Comparison of ENCODE assay signal across 22 cellular contexts in genomic region chr15:73538563-73539211, GRCh38.
DNase-seq lines count a peak whose midpoint lies in the region; ATAC-seq, FAIRE-seq and TF ChIP-seq lines count a peak whose summit lies in the region.
"Had no signal": no experiment of that assay in that cellular context is flagged by ENCODE, and none has a peak within 500 bp of the region (broad histone marks: within the 10 kb centered on the region; RNA-seq: fewer than 3 reads in every experiment).

No MANE protein-coding gene starts in this region.

- no peak for ATAC-seq in A549
- no peak for ATAC-seq in K562
- ATAC-seq in left lung: peak; percentile 68
- ATAC-seq: CD8-positive, alpha-beta T cell had no signal

- no peak for TF ChIP-seq CTCF in A549 (IDR thresholded peaks at IDR 0.05)
- no peak for TF ChIP-seq CTCF in HEK293 (tag by site-specific recombination; IDR thresholded peaks at IDR 0.05)
- TF ChIP-seq CTCF in K562 (IDR thresholded peaks at IDR 0.05 in 2 of 3, conservative IDR thresholded peaks at IDR 0.05 in 1 of 3; ENCODE audit: insufficient read depth in 2 of 3, low read depth in 1 of 3, low read length in 3 of 3): no peak
- TF ChIP-seq CTCF in left lung (IDR thresholded peaks at IDR 0.05): no peak
- TF ChIP-seq CTCF in GM10248 (IDR thresholded peaks at IDR 0.05; ENCODE audit: control extremely low read depth, extremely low read depth, low read depth, missing control alignments): no peak

- H3K36me3 ChIP-seq in HEK293 (ENCODE audit: control insufficient read depth in 2 of 2, insufficient read depth in 1 of 2, low read length in 2 of 2) (no peaks in the 10 kb centered on the region), K562 (ENCODE audit: control insufficient read depth, insufficient read depth, low read length) (no peaks in the 10 kb centered on the region), left lung (no peaks in the 10 kb centered on the region)
- H3K36me3 ChIP-seq: BLaER1 treated with 17β-estradiol and CSF1 and Interleukin-3, amounts not matched to agents 10 nM and 100 nM had no signal

- H3K4me1 ChIP-seq in A549 (peaks cover 26% of the 10 kb centered on the region), HEK293 (ENCODE audit: control insufficient read depth, insufficient read depth, low read length) (peaks cover 6% of the 10 kb centered on the region; the same call in 1 of the 2 replicates), K562 (replicated peaks in 1 of 2; ENCODE audit: control insufficient read depth in 2 of 2, insufficient read depth in 2 of 2, low read length in 2 of 2) (no peaks in the 10 kb centered on the region), left lung (peaks cover 0 to 10% of the 10 kb centered on the region in 2 donors)

- H3K9me1 ChIP-seq in K562 (ENCODE audit: control insufficient read depth, insufficient read depth, low read length): no peaks in the 10 kb centered on the region

- H3K9me3 ChIP-seq in A549: no peaks in the 10 kb centered on the region
- no peaks in the 10 kb centered on the region for H3K9me3 ChIP-seq in HEK293 (ENCODE audit: control insufficient read depth, insufficient read depth, low read depth, low read length)
- no peaks in the 10 kb centered on the region for H3K9me3 ChIP-seq in K562 (replicated peaks; ENCODE audit: control insufficient read depth, insufficient read depth, low read depth, low read length)
- H3K9me3 ChIP-seq in left lung: no peaks in the 10 kb centered on the region
- H3K9me3 ChIP-seq: BLaER1 treated with 17β-estradiol and CSF1 and Interleukin-3, amounts not matched to agents 10 nM and 100 nM had no signal

- no peak overlapping the region for H2AFZ ChIP-seq in K562 (ENCODE audit: low read depth, low read length)

- DNase-seq in A549 (ENCODE audit: low read depth in 1 of 2, low spot score in 1 of 2) (no peak), K562 (ENCODE audit: extremely low read depth in 1 of 4, low spot score in 3 of 4) (no peak), left lung (no peak), COR-L47 (lab: John Stamatoyannopoulos, UW) (no peak), GM10248 (ENCODE audit: extremely low spot score) (no peak), NCI-H526 (lab: John Stamatoyannopoulos, UW) (no peak)
- DNase-seq: AML-193; CD4-positive, alpha-beta T cell; CD8-positive, alpha-beta T cell; DMS 273 treated with DMSO at 0.1 percent for 48 hours; DMS153; DMS53; DMS79; DND-41; EL; GDM1 had no signal

- TF ChIP-seq RAD21 in A549 (conservative IDR thresholded peaks at IDR 0.05 in 1 of 2, IDR thresholded peaks at IDR 0.05 in 1 of 2): no peak
- TF ChIP-seq RAD21 in K562 (CRISPR knock-in tag; conservative IDR thresholded peaks at IDR 0.05 in 1 of 2, IDR thresholded peaks at IDR 0.05 in 1 of 2): no peak

- H3K27me3 ChIP-seq in K562 (ENCODE audit: control insufficient read depth in 2 of 2, insufficient read depth in 2 of 2, low read length in 2 of 2) (peaks cover 0 to 6% of the 10 kb centered on the region in 2 experiments; a peak in 2 of 5 replicates), left lung (no peaks in the 10 kb centered on the region)
- H3K27me3 ChIP-seq: BLaER1 treated with 17β-estradiol and CSF1 and Interleukin-3, amounts not matched to agents 10 nM and 100 nM had no signal

- TF ChIP-seq EP300 in A549 (IDR thresholded peaks at IDR 0.05): no peak
- TF ChIP-seq EP300 in K562 (IDR thresholded peaks at IDR 0.05; ENCODE audit: low read length): no peak

- H3K4me3 ChIP-seq in A549: no peak overlapping the region
- H3K4me3 ChIP-seq in HEK293 (ENCODE audit: low read depth, low read length): no peak overlapping the region
- no peak overlapping the region for H3K4me3 ChIP-seq in K562
- no peak overlapping the region for H3K4me3 ChIP-seq in left lung
- H3K4me3 ChIP-seq: BLaER1 treated with 17β-estradiol and CSF1 and Interleukin-3, amounts not matched to agents 10 nM and 100 nM had no signal

- CTCF ChIA-PET in A549 (lab: Yijun Ruan, JAX) (interaction anchor here (1.0 to 1.3 kb wide), 2 partner anchors 12 to 192 kb away, joined by 4 to 5 read pairs; no protein-coding TSS in a partner anchor), HEK293 (lab: Yijun Ruan, JAX) (interaction anchor here (0.6 to 1.1 kb wide), 2 partner anchors 97 to 137 kb away, joined by 3 read pairs; no protein-coding TSS in a partner anchor), K562 (lab: Yijun Ruan, JAX; ENCODE audit: low intra/inter-chr PET ratio) (no interaction called here), GM10248 (lab: Yijun Ruan, JAX) (no interaction called here)

- no peak overlapping the region for H3K9ac ChIP-seq in K562 (ENCODE audit: insufficient read depth in 1 of 2, low read depth in 2 of 2, low read length in 2 of 2)
- H3K9ac ChIP-seq: BLaER1 treated with 17β-estradiol and CSF1 and Interleukin-3, amounts not matched to agents 10 nM and 100 nM had no signal

- no peaks in the 10 kb centered on the region for H3K79me2 ChIP-seq in K562 (ENCODE audit: control insufficient read depth, insufficient read depth, low read length)

- TF ChIP-seq POLR2A in A549 (IDR thresholded peaks at IDR 0.05; ENCODE audit: low read length) (no peak), K562 (conservative IDR thresholded peaks at IDR 0.05) (no peak)

- H3K27ac ChIP-seq in A549 (peak overlapping the region in 1 of 2 experiments; percentile 11; a peak in 1 of 6 replicates), HEK293 (ENCODE audit: extremely low read depth, low read depth, low read length) (no peak overlapping the region), K562 (ENCODE audit: extremely low read depth, low read depth, low read length) (no peak overlapping the region), left lung (peak overlapping the region in 1 of 2 donors; percentile 26)
- H3K27ac ChIP-seq: 22Rv1; BLaER1 treated with 17β-estradiol and CSF1 and Interleukin-3, amounts not matched to agents 10 nM and 100 nM; C4-2B had no signal

- in situ Hi-C loops in K562 (cut with MboI): no loop called here

- intact Hi-C loops in K562 (cut with micrococcal nuclease): no loop called here
- intact Hi-C loops in left lung (cut with DNase I): no loop called here

- no TSS peak for BruUV-seq in K562 (replicated peaks; lab: Mats Ljungman, UMichigan)

- H3K4me2 ChIP-seq in A549: peak overlapping the region; percentile 69
- H3K4me2 ChIP-seq in K562 (ENCODE audit: insufficient read depth, low read length): no peak overlapping the region

- 90% methylated on average over 10 of the region's 10 CpGs for WGBS in A549 (ENCODE audit: missing lambda C conversion rate)
- WGBS in K562 (ENCODE audit: insufficient coverage, low coverage, missing lambda C conversion rate): 9% methylated on average over 10 of the region's 10 CpGs

- POLR2A ChIA-PET in A549 (lab: Yijun Ruan, JAX) (interaction anchor here (0.6 to 1.0 kb wide), 3 partner anchors 11 to 146 kb away, joined by 4 to 7 read pairs (median 6); no protein-coding TSS in a partner anchor), HEK293 (lab: Yijun Ruan, JAX) (interaction anchor here (0.6 to 0.7 kb wide), 3 partner anchors 231 to 852 kb away, joined by 3 to 5 read pairs (median 4); no protein-coding TSS in a partner anchor), K562 (lab: Yijun Ruan, JAX) (no interaction called here), GM10248 (lab: Yijun Ruan, JAX) (no interaction called here)

- FAIRE-seq in A549 (lab: Jason Lieb, UNC) (no peak), K562 (lab: Jason Lieb, UNC) (no peak)
- FAIRE-seq: GM12891, GM19239 had no signal

- no peaks in the 10 kb centered on the region for H4K20me1 ChIP-seq in K562 (replicated peaks; ENCODE audit: control insufficient read depth, insufficient read depth, low read length)
- H4K20me1 ChIP-seq: BLaER1 treated with 17β-estradiol and CSF1 and Interleukin-3, amounts not matched to agents 10 nM and 100 nM had no signal

TF ChIP-seq in A549, 52 proteins besides CTCF, POLR2A, EP300 and RAD21 (continues in another document):
- TF ChIP-seq CHD2 (IDR thresholded peaks at IDR 0.05; ENCODE audit: low read length, partially characterized antibody) (no peak), MAX (IDR thresholded peaks at IDR 0.05) (no peak), RNF2 (IDR thresholded peaks at IDR 0.05; ENCODE audit: borderline replicate concordance, low read depth) (no peak), CBX2 (IDR thresholded peaks at IDR 0.05; ENCODE audit: borderline replicate concordance, low read depth) (no peak)

TF ChIP-seq in HEK293, 187 proteins besides CTCF, POLR2A, EP300 and RAD21:
- TF ChIP-seq ZNF488 (tag by site-specific recombination; IDR thresholded peaks at IDR 0.05): no peak
- TF ChIP-seq ZXDB (tag by site-specific recombination; IDR thresholded peaks at IDR 0.05): no peak
- no peak for TF ChIP-seq MYNN (tag by site-specific recombination; IDR thresholded peaks at IDR 0.05; ENCODE audit: borderline replicate concordance)
- TF ChIP-seq ZNF585B (tag by site-specific recombination; IDR thresholded peaks at IDR 0.05): no peak
- no peak for TF ChIP-seq TRIM28 (IDR thresholded peaks at IDR 0.05; ENCODE audit: borderline replicate concordance, low read length)
- no peak for TF ChIP-seq ZSCAN23 (tag by site-specific recombination; IDR thresholded peaks at IDR 0.05)
- peak; percentile 92 for TF ChIP-seq ZNF146 (tag by site-specific recombination; IDR thresholded peaks at IDR 0.05)

TF ChIP-seq in K562, 482 proteins besides CTCF, POLR2A, EP300 and RAD21 (continues in another document):
- no peak for TF ChIP-seq PRDM10 (IDR thresholded peaks at IDR 0.05; ENCODE audit: partially characterized antibody)
- peak; percentile 48 for TF ChIP-seq ZNF146 (CRISPR knock-in tag; IDR thresholded peaks at IDR 0.05; ENCODE audit: unreplicated experiment)
- no peak for TF ChIP-seq ARHGAP35 (IDR thresholded peaks at IDR 0.05; ENCODE audit: partially characterized antibody)

Comparison
In these comparisons a context has a peak if more than half of its experiments do, and no peak if none do; other contexts are left out.
1. CTCF ChIA-PET loops: an anchor here in A549 (1.0 to 1.3 kb wide) and HEK293 (0.6 to 1.1 kb wide); none called in K562 and GM10248.
2. POLR2A ChIA-PET loops: an anchor here in A549 (0.6 to 1.0 kb wide) and HEK293 (0.6 to 0.7 kb wide); none called in K562 and GM10248.